ENCODE assay signal across 29 cellular contexts in the genomic region with DNA sequence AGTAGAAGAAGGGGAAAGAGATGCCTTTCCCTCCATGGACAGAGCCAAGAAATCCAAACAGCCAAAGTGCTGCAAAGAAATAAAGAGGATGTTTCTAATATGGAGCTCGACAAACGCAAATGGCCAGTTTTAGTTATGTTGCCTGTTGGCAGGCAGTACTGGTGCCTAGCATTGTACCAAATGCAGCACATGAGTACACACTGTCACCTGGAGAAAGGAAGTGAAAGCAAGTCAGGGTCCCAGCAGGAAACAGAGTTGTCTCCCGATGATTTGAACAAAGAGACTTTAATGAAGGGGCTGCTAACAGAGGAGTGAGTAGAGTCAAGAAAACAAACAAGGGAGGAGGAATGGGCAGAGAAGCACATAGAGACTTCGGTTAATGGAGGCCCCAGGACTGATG.
"Had no signal": no experiment of that assay in that cellular context is flagged by ENCODE, and none has a peak within 500 bp of the region (broad histone marks: within the 10 kb centered on the region; RNA-seq: fewer than 3 reads in every experiment).

No MANE protein-coding gene starts in this region.

- ATAC-seq: activated CD4-positive, CD25-positive, alpha-beta regulatory T cell treated with anti-CD3 and anti-CD28 coated beads, Interleukin-2, amount 50 U/mL, for 24 hours; activated CD8-positive, alpha-beta T cell treated with anti-CD3 and anti-CD28 coated beads for 36 hours; K562 had no signal

- H3K36me3 Mint-ChIP-seq: activated naive CD8-positive, alpha-beta T cell treated with anti-CD3 and anti-CD28 coated beads, Interleukin-2, amount 10 ng/mL, durations not matched to agents 7 days and 5 days had no signal

- H3K4me1 ChIP-seq: adrenal gland, breast epithelium, Peyer's patch, SJCRH30 had no signal

- H3K9me2 ChIP-seq: SK-N-SH had no signal

- H3K4me3 ChIP-seq: adrenal gland, breast epithelium, K562, Peyer's patch, SJCRH30 had no signal

- DNase-seq: activated CD4-positive, alpha-beta T cell treated with anti-CD3 and anti-CD28 coated beads for 4 hours; activated CD8-positive, alpha-beta memory T cell treated with anti-CD3 and anti-CD28 coated beads, Interleukin-2, amount 50 U/mL, for 4 hours; activated CD8-positive, alpha-beta T cell treated with anti-CD3 and anti-CD28 coated beads for 36 hours; activated naive CD4-positive, alpha-beta T cell treated with anti-CD3 and anti-CD28 coated beads, Interleukin-2, amount 50 U/mL, for 16 hours; activated naive CD8-positive, alpha-beta T cell treated with anti-CD3 and anti-CD28 coated beads, Interleukin-2, amount 10 ng/mL, durations not matched to agents 7 days and 5 days; adrenal gland; anterior cingulate cortex; caudate nucleus; Kasumi-1; MV-4-11; NCI-H1092 treated with DMSO at 0.1 percent for 48 hours; NCI-H1417 treated with DMSO at 0.1 percent for 48 hours; NCI-H1694; NCI-H2029; NCI-H2107; NCI-H2171 treated with DMSO at 0.1 percent for 48 hours; NCI-H226; NCI-H510A; NCI-H774; Peyer's patch; Right ventricle myocardium superior; SJCRH30; SK-N-SH; T-helper 1 cell had no signal

- H3K4me3 Mint-ChIP-seq: activated CD8-positive, alpha-beta T cell treated with anti-CD3 and anti-CD28 coated beads for 36 hours; activated naive CD8-positive, alpha-beta T cell treated with anti-CD3 and anti-CD28 coated beads, Interleukin-2, amount 10 ng/mL, durations not matched to agents 7 days and 5 days had no signal

- H3K9me3 ChIP-seq: adrenal gland, Peyer's patch, SJCRH30, SK-N-SH had no signal

- H3K36me3 ChIP-seq: adrenal gland, breast epithelium, Peyer's patch, SJCRH30 had no signal

- H3K4me2 ChIP-seq: SK-N-SH had no signal

- H3K27ac Mint-ChIP-seq: activated CD8-positive, alpha-beta T cell treated with anti-CD3 and anti-CD28 coated beads for 36 hours; activated naive CD8-positive, alpha-beta T cell treated with anti-CD3 and anti-CD28 coated beads, Interleukin-2, amount 10 ng/mL, durations not matched to agents 7 days and 5 days had no signal

- H3K27ac ChIP-seq: adrenal gland, breast epithelium, Peyer's patch, RWPE1, SJCRH30, VCaP had no signal

- H3K27me3 Mint-ChIP-seq: activated CD8-positive, alpha-beta T cell treated with anti-CD3 and anti-CD28 coated beads for 36 hours; activated naive CD8-positive, alpha-beta T cell treated with anti-CD3 and anti-CD28 coated beads, Interleukin-2, amount 10 ng/mL, durations not matched to agents 7 days and 5 days had no signal

- H3K27me3 ChIP-seq: adrenal gland, breast epithelium, Peyer's patch, SJCRH30 had no signal

- H3K9ac ChIP-seq: SK-N-SH had no signal

- FAIRE-seq: K562 had no signal
